Comparison of ENCODE assay signal across 11 cellular contexts in the genomic region with DNA sequence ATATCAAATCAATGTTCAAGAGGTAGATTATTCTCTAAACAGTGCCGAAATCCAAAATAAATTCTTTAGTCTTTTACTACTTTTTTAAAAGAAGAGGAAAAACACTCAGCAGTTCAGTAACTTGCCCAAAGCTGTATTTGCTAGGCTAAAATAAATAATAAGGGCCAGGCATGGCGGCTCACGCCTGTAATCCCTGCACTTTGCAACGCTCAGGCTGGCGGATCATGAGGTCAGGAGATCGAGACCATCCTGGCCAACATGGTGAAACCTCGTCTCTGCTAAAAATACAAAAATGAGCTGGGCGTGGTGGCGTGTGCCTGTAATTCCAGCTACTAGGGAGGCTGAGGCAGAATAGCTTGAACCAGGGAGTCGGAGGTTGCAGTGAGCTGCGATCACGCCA. TPM values are rescaled to one million over a fixed set of nuclear protein-coding genes. Genes with fewer than 3 reads are reported as not detected.
"Had no signal": no experiment of that assay in that cellular context is flagged by ENCODE, and none has a peak within 500 bp of the region (broad histone marks: within the 10 kb centered on the region; RNA-seq: fewer than 3 reads in every experiment).

No MANE protein-coding gene starts in this region.

RNA-seq across cellular contexts. Expression of a gene that starts 18.9 kb away (rescaled TPM):
- total RNA-seq: OCI-LY7, PC-3, PC-9, Peyer's patch, Right ventricle myocardium inferior, Right ventricle myocardium superior, RPMI7951, SJCRH30, SJSA1, SK-MEL-5 had no signal
- polyA plus RNA-seq: SK-N-SH had no signal
